In the genomic region with DNA sequence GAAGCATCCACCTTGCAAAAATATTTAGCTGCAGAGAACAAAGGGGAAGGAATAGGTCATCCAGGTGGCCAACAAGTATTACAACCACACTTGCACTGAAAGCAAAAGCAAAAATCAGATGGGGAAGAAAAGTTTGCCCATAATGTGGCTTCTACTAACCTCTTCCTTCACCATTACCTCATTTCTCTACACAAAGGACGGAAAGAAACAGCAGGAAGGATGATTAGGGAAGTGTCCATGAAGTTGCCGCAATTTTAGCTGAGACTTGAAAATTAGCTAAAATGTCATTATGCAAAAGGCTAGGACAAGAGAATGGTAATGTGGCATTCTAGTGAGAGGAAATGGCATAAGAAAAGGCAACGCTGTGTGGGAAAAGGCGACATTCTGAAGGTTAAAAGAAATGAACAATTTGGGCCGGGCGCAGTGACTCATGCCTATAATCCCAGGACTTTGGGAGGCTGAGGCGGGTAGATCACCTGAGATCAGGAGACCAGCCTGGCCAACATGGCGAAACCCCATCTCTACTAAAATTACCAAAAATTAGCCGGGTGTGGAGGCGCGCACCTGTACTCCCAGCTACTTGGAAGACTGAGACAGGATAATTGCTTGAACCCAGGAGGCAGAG, we compare ENCODE assay signal across 9 cellular contexts. TPM values are rescaled to one million over a fixed set of nuclear protein-coding genes. Genes with fewer than 3 reads are reported as not detected.
DNase-seq lines count a peak whose midpoint lies in the region; ATAC-seq and TF ChIP-seq lines count a peak whose summit lies in the region.
"Had no signal": no experiment of that assay in that cellular context is flagged by ENCODE, and none has a peak within 500 bp of the region (broad histone marks: within the 10 kb centered on the region; RNA-seq: fewer than 3 reads in every experiment).

No MANE protein-coding gene starts in this region.

- POLR2A ChIA-PET in WTC11 (lab: Charles Lee), result no interaction called here

- H3K4me1 Mint-ChIP-seq in WTC11, result peaks cover 83% of the 10 kb centered on the region

- no peaks in the 10 kb centered on the region for H3K36me3 ChIP-seq in lower lobe of right lung

- H3K9me3 ChIP-seq in lower lobe of right lung, result no peaks in the 10 kb centered on the region

- peak overlapping the region; percentile 12; the same call in 1 of the 2 replicates for H3K4me3 Mint-ChIP-seq in WTC11

- peaks cover 92% of the 10 kb centered on the region for H3K4me1 ChIP-seq in lower lobe of right lung

- no peaks in the 10 kb centered on the region for H3K9me3 Mint-ChIP-seq in WTC11

- H3K27me3 ChIP-seq in lower lobe of right lung (ENCODE audit: low read depth), result no peaks in the 10 kb centered on the region

- H3K36me3 Mint-ChIP-seq in WTC11, result no peaks in the 10 kb centered on the region

- CTCF ChIA-PET in WTC11 (lab: Charles Lee), result interaction anchor here (0.7 kb wide), 1 partner anchor 14 kb away, joined by 3 read pairs; a partner anchor contains a TSS

- H3K27ac ChIP-seq in lower lobe of right lung, result no peak overlapping the region

- peak overlapping the region; percentile 73 for H3K27ac Mint-ChIP-seq in WTC11

- peak; percentile 71 for DNase-seq in CD1c-positive myeloid dendritic cell (ENCODE audit: extremely low spot score)
- DNase-seq in WTC11 (ENCODE audit: low spot score), result no peak
- DNase-seq in lower lobe of right lung, result no peak
- DNase-seq in NCI-H2227 (lab: John Stamatoyannopoulos, UW; ENCODE audit: unreplicated experiment), result no peak
- DNase-seq in activated gamma-delta T cell (lab: John Stamatoyannopoulos, UW), result no peak
- DNase-seq: activated effector memory CD4-positive, alpha-beta T cell treated with Interleukin-2 at 50 U/mL for 16 hours had no signal

- H3K4me3 ChIP-seq in lower lobe of right lung, result no peak overlapping the region

- H3K27me3 Mint-ChIP-seq in WTC11 (ENCODE audit: low read depth), result no peaks in the 10 kb centered on the region

- no peak for TF ChIP-seq CTCF in WTC11 (IDR thresholded peaks at IDR 0.05)
- TF ChIP-seq CTCF in lower lobe of right lung (IDR thresholded peaks at IDR 0.05), result no peak

- intact Hi-C loops in lower lobe of right lung (cut with DNase I), result no loop called here

- ATAC-seq in GM21529 (IDR thresholded peaks at IDR 0.05; ENCODE audit: unreplicated experiment) (peak; percentile 58), WTC11 (peak; percentile 7; the same call in 1 of the 2 replicates), lower lobe of right lung (peak; percentile 70 to 76), GM21528 (IDR thresholded peaks at IDR 0.05; ENCODE audit: low FRiP score, unreplicated experiment) (no peak), HG02852 (IDR thresholded peaks at IDR 0.05; ENCODE audit: unreplicated experiment) (no peak)

TF ChIP-seq in WTC11, 78 proteins besides CTCF, POLR2A, EP300 and RAD21:
- TF ChIP-seq, protein P1, sequence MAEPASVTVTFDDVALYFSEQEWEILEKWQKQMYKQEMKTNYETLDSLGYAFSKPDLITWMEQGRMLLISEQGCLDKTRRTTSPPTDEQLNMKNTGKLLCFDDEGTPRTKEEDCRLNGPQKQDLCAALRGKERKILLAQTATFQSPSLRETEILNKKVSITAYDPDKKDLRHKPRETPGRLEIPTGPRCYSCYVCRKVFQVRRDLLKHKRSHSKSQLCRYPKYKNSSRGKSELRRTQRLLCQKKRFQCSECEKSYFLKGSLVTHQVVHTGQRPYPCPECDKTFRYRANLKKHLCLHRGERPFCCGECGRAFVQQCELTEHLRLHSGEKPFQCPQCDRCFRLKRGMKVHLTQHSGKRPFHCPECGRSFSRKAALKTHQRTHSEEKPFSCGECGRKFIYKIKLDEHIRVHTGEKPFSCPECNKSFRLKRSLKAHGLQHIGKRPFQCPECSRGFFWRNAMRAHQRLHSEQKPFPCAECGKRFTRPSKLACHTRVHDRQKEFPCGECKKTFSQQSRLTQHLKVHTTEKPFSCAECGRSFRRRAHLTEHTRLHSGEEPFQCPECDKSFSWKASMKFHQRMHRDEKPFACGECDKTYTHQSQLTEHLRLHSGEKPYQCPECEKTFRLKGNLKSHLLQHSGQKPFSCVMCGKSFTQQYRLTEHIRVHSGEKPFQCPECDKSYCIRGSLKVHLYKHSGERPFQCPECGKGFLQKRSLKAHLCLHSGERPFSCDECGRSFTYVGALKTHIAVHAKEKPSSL (CRISPR knock-in tag; conservative IDR thresholded peaks at IDR 0.05), result no peak
- TF ChIP-seq ESRRA (CRISPR knock-in tag; IDR thresholded peaks at IDR 0.05; ENCODE audit: borderline replicate concordance) (no peak), ZNF416 (CRISPR knock-in tag; IDR thresholded peaks at IDR 0.05) (no peak), OVOL2 (CRISPR knock-in tag; IDR thresholded peaks at IDR 0.05; ENCODE audit: borderline replicate concordance) (no peak), ZNF317 (CRISPR knock-in tag; IDR thresholded peaks at IDR 0.05; ENCODE audit: borderline replicate concordance, low read depth) (no peak), ETV6 (CRISPR knock-in tag; IDR thresholded peaks at IDR 0.05) (no peak), GTF2I (CRISPR knock-in tag; conservative IDR thresholded peaks at IDR 0.05) (no peak)
- TF ChIP-seq, protein P2, sequence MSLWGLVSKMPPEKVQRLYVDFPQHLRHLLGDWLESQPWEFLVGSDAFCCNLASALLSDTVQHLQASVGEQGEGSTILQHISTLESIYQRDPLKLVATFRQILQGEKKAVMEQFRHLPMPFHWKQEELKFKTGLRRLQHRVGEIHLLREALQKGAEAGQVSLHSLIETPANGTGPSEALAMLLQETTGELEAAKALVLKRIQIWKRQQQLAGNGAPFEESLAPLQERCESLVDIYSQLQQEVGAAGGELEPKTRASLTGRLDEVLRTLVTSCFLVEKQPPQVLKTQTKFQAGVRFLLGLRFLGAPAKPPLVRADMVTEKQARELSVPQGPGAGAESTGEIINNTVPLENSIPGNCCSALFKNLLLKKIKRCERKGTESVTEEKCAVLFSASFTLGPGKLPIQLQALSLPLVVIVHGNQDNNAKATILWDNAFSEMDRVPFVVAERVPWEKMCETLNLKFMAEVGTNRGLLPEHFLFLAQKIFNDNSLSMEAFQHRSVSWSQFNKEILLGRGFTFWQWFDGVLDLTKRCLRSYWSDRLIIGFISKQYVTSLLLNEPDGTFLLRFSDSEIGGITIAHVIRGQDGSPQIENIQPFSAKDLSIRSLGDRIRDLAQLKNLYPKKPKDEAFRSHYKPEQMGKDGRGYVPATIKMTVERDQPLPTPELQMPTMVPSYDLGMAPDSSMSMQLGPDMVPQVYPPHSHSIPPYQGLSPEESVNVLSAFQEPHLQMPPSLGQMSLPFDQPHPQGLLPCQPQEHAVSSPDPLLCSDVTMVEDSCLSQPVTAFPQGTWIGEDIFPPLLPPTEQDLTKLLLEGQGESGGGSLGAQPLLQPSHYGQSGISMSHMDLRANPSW (CRISPR knock-in tag; conservative IDR thresholded peaks at IDR 0.05; ENCODE audit: low read depth), result no peak
- TF ChIP-seq, protein P3, sequence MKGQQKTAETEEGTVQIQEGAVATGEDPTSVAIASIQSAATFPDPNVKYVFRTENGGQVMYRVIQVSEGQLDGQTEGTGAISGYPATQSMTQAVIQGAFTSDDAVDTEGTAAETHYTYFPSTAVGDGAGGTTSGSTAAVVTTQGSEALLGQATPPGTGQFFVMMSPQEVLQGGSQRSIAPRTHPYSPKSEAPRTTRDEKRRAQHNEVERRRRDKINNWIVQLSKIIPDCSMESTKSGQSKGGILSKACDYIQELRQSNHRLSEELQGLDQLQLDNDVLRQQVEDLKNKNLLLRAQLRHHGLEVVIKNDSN (CRISPR knock-in tag; IDR thresholded peaks at IDR 0.05), result no peak
TF ChIP-seq in WTC11: peak in this region for 0.

RNA-seq across cellular contexts. Expression of a gene that starts 13.7 kb away (rescaled TPM):
- total RNA-seq in WTC11 (2021), result 66.4 to 72.7 TPM (median 68.5 TPM) in 3 replicates
- 78.5 TPM for total RNA-seq in lower lobe of right lung

Comparison
In these comparisons a context has a peak if more than half of its experiments do, and no peak if none do; other contexts are left out.
1. ATAC-seq: peak in GM21529 (single experiment), WTC11 (single experiment) and lower lobe of right lung (2 of 2); none in GM21528 (single experiment) and HG02852 (single experiment).